ENCODE assay signal across 1 cellular context in the genomic region with DNA sequence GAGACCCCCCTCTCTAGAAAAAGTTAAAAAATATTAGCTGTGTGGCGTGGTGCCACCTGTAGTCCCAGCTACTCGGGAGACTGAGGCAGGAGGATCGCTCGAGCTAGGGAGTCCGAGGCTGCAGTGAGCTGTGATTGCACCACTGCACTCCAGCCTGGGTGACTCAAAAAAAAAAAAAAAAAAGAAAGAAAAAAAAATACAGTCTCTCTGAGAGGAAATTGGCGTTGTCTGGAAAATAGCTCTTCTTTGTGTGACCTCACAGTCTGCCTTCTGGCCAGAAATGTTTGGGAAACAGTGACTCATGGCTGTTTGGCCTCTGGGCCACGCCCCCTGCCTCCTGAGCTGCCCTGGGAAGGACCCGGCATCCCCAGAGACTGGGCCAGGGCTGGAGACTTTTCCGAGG.
A peak's percentile ranks its signal among the peaks of the same experiment; 100 is the strongest.
TF ChIP-seq lines count a peak whose summit lies in the region.

No MANE protein-coding gene starts in this region.

TF ChIP-seq in HepG2, 621 proteins besides CTCF, POLR2A, EP300 and RAD21 (continued from another document and continues in another):
- TF ChIP-seq TBX2 (CRISPR knock-in tag; IDR thresholded peaks at IDR 0.05; ENCODE audit: borderline replicate concordance) (0 out of 2 replicates have a peak, but pooled peaks have one; percentile 36), ZNF30 (CRISPR knock-in tag; IDR thresholded peaks at IDR 0.05) (no peak), ZMYM2 (CRISPR knock-in tag; IDR thresholded peaks at IDR 0.05) (0 out of 2 replicates have a peak, but pooled peaks have one; percentile 42), ZNF264 (CRISPR knock-in tag; IDR thresholded peaks at IDR 0.05) (no peak), FOXK2 (IDR thresholded peaks at IDR 0.05) (0 out of 2 replicates have a peak, but pooled peaks have one; percentile 14), TAF15 (IDR thresholded peaks at IDR 0.05; ENCODE audit: low read depth, low read length, poor library complexity, severe bottlenecking) (no peak), NR2C2 (CRISPR knock-in tag; IDR thresholded peaks at IDR 0.05; ENCODE audit: borderline replicate concordance) (peak; percentile 39; the same call in 1 of the 2 replicates), SALL1 (CRISPR knock-in tag; IDR thresholded peaks at IDR 0.05) (no peak), THAP9 (CRISPR knock-in tag; IDR thresholded peaks at IDR 0.05; ENCODE audit: borderline replicate concordance) (no peak), CBFB (CRISPR knock-in tag; IDR thresholded peaks at IDR 0.05) (no peak), MAF1 (CRISPR knock-in tag; IDR thresholded peaks at IDR 0.05; ENCODE audit: borderline replicate concordance) (no peak), ZNF562 (CRISPR knock-in tag; IDR thresholded peaks at IDR 0.05; ENCODE audit: borderline replicate concordance) (no peak), KLF13 (CRISPR knock-in tag; IDR thresholded peaks at IDR 0.05) (no peak), SOX5 (CRISPR knock-in tag; IDR thresholded peaks at IDR 0.05; ENCODE audit: borderline replicate concordance) (no peak), WIZ (CRISPR knock-in tag; IDR thresholded peaks at IDR 0.05) (no peak), LCORL (IDR thresholded peaks at IDR 0.05) (peak; percentile 31; the same call in 1 of the 2 replicates), LCORL (CRISPR knock-in tag; IDR thresholded peaks at IDR 0.05) (peak; percentile 69), MTA3 (CRISPR knock-in tag; IDR thresholded peaks at IDR 0.05) (no peak), HNRNPL (IDR thresholded peaks at IDR 0.05; ENCODE audit: low read depth, low read length) (no peak), AGO1 (IDR thresholded peaks at IDR 0.05; ENCODE audit: low read depth, low read length, poor library complexity, severe bottlenecking) (no peak), MLXIP (CRISPR knock-in tag; IDR thresholded peaks at IDR 0.05; ENCODE audit: borderline replicate concordance) (no peak), IRF2 (CRISPR knock-in tag; IDR thresholded peaks at IDR 0.05) (0 out of 2 replicates have a peak, but pooled peaks have one; percentile 17), PRDM15 (CRISPR knock-in tag; IDR thresholded peaks at IDR 0.05) (no peak), CEBPB (IDR thresholded peaks at IDR 0.05; ENCODE audit: borderline replicate concordance, low read depth, low read length) (peak; percentile 42; the same call in 1 of the 2 replicates), ATF1 (CRISPR knock-in tag; IDR thresholded peaks at IDR 0.05) (no peak), BATF2 (CRISPR knock-in tag; IDR thresholded peaks at IDR 0.05) (no peak), CREB3 (CRISPR knock-in tag; IDR thresholded peaks at IDR 0.05) (no peak), SMAD3 (CRISPR knock-in tag; IDR thresholded peaks at IDR 0.05) (peak; percentile 34; the same call in 1 of the 2 replicates), ARNTL (CRISPR knock-in tag; IDR thresholded peaks at IDR 0.05) (0 out of 2 replicates have a peak, but pooled peaks have one; percentile 37), NCOA5 (CRISPR knock-in tag; IDR thresholded peaks at IDR 0.05) (no peak)
- TF ChIP-seq, protein P1, sequence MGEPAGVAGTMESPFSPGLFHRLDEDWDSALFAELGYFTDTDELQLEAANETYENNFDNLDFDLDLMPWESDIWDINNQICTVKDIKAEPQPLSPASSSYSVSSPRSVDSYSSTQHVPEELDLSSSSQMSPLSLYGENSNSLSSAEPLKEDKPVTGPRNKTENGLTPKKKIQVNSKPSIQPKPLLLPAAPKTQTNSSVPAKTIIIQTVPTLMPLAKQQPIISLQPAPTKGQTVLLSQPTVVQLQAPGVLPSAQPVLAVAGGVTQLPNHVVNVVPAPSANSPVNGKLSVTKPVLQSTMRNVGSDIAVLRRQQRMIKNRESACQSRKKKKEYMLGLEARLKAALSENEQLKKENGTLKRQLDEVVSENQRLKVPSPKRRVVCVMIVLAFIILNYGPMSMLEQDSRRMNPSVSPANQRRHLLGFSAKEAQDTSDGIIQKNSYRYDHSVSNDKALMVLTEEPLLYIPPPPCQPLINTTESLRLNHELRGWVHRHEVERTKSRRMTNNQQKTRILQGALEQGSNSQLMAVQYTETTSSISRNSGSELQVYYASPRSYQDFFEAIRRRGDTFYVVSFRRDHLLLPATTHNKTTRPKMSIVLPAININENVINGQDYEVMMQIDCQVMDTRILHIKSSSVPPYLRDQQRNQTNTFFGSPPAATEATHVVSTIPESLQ (CRISPR knock-in tag; conservative IDR thresholded peaks at IDR 0.05), result no peak
- TF ChIP-seq, protein P2, sequence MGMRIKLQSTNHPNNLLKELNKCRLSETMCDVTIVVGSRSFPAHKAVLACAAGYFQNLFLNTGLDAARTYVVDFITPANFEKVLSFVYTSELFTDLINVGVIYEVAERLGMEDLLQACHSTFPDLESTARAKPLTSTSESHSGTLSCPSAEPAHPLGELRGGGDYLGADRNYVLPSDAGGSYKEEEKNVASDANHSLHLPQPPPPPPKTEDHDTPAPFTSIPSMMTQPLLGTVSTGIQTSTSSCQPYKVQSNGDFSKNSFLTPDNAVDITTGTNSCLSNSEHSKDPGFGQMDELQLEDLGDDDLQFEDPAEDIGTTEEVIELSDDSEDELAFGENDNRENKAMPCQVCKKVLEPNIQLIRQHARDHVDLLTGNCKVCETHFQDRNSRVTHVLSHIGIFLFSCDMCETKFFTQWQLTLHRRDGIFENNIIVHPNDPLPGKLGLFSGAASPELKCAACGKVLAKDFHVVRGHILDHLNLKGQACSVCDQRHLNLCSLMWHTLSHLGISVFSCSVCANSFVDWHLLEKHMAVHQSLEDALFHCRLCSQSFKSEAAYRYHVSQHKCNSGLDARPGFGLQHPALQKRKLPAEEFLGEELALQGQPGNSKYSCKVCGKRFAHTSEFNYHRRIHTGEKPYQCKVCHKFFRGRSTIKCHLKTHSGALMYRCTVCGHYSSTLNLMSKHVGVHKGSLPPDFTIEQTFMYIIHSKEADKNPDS (CRISPR knock-in tag; IDR thresholded peaks at IDR 0.05), result no peak
- TF ChIP-seq, protein P3, sequence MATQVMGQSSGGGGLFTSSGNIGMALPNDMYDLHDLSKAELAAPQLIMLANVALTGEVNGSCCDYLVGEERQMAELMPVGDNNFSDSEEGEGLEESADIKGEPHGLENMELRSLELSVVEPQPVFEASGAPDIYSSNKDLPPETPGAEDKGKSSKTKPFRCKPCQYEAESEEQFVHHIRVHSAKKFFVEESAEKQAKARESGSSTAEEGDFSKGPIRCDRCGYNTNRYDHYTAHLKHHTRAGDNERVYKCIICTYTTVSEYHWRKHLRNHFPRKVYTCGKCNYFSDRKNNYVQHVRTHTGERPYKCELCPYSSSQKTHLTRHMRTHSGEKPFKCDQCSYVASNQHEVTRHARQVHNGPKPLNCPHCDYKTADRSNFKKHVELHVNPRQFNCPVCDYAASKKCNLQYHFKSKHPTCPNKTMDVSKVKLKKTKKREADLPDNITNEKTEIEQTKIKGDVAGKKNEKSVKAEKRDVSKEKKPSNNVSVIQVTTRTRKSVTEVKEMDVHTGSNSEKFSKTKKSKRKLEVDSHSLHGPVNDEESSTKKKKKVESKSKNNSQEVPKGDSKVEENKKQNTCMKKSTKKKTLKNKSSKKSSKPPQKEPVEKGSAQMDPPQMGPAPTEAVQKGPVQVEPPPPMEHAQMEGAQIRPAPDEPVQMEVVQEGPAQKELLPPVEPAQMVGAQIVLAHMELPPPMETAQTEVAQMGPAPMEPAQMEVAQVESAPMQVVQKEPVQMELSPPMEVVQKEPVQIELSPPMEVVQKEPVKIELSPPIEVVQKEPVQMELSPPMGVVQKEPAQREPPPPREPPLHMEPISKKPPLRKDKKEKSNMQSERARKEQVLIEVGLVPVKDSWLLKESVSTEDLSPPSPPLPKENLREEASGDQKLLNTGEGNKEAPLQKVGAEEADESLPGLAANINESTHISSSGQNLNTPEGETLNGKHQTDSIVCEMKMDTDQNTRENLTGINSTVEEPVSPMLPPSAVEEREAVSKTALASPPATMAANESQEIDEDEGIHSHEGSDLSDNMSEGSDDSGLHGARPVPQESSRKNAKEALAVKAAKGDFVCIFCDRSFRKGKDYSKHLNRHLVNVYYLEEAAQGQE (IDR thresholded peaks at IDR 0.05; ENCODE audit: borderline replicate concordance in 1 of 2, low read depth in 1 of 2, low read length in 2 of 2), result no peak
- TF ChIP-seq, protein P4, sequence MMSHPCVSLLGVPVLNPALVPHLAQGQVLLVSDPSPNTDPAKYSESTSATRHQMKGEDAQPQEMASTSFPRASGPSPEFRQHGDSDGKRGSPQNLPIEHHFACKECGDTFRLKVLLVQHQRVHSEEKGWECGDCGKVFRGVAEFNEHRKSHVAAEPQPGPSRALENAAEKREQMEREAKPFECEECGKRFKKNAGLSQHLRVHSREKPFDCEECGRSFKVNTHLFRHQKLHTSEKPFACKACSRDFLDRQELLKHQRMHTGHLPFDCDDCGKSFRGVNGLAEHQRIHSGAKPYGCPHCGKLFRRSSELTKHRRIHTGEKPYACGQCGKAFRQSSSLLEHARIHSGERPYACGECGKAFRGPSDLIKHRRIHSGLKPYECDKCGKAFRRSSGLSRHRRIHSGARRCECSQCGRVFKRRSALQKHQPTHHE (CRISPR knock-in tag; IDR thresholded peaks at IDR 0.05; ENCODE audit: borderline replicate concordance), result no peak
